Comparison of ENCODE assay signal across 18 cellular contexts in the genomic region with DNA sequence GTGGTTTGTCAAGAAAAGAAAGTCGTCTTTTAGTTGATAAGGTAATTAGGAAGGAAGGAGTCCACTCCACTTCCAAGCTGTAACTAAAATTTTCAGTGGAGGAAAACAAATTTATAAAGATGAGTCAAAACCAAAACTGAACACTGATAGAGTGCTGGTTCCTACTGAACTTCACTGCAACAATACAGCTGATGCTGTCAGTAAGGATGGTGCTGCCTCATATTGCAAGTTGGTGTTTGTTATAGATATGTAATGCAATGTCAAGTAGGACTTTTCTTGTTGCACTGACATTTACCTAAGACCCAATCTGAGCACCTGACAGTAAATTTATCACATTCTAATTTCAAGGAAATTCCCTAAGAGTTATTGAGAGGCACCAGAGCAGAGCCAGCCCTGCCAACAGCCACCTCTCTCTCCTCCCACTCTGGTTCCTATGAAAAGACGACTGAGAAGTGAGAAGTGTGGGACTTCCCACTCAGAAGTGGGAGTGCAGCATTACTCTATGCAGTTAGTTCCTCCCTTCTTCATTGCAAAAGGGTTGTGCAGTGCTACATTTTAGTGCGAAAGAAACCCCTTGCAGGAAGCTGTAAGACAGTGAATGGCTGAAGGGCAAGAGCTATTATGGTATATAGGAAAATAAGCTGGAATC.
"Had no signal": no experiment of that assay in that cellular context is flagged by ENCODE, and none has a peak within 500 bp of the region (broad histone marks: within the 10 kb centered on the region; RNA-seq: fewer than 3 reads in every experiment).

No MANE protein-coding gene starts in this region.

- H3K27ac ChIP-seq: breast epithelium, heart right ventricle, suprapubic skin had no signal

- H3K4me1 Mint-ChIP-seq: activated naive CD8-positive, alpha-beta T cell treated with anti-CD3 and anti-CD28 coated beads, Interleukin-2, amount 50 U/mL, for 24 hours; activated T-helper 17 cell treated with anti-CD3 and anti-CD28 coated beads, Interleukin-2, amount 50 U/mL, for 72 hours; naive B cell had no signal

- H3K36me3 ChIP-seq: ascending aorta, breast epithelium, gastrocnemius medialis, heart right ventricle, suprapubic skin had no signal

- ATAC-seq: activated CD4-positive, CD25-positive, alpha-beta regulatory T cell treated with anti-CD3 and anti-CD28 coated beads, Interleukin-2, amount 50 U/mL, for 24 hours; activated naive CD8-positive, alpha-beta T cell treated with anti-CD3 and anti-CD28 coated beads, Interleukin-2, amount 50 U/mL, for 24 hours; activated T-helper 17 cell treated with anti-CD3 and anti-CD28 coated beads, Interleukin-2, amount 50 U/mL, for 72 hours; gastrocnemius medialis; heart right ventricle; stimulated activated naive CD8-positive, alpha-beta T cell treated with anti-CD3 and anti-CD28 coated beads, Interleukin-15, Interleukin-2, amounts not matched to agents 100 U/mL and 50 U/mL, for 24 hours had no signal

- H3K4me3 Mint-ChIP-seq: activated naive CD4-positive, alpha-beta T cell treated with anti-CD3 and anti-CD28 coated beads for 36 hours; activated naive CD8-positive, alpha-beta T cell treated with anti-CD3 and anti-CD28 coated beads, Interleukin-2, amount 50 U/mL, for 24 hours; activated T-helper 17 cell treated with anti-CD3 and anti-CD28 coated beads, Interleukin-2, amount 50 U/mL, for 72 hours; naive B cell had no signal

- H3K9me3 ChIP-seq: ascending aorta, breast epithelium, gastrocnemius medialis, heart right ventricle, suprapubic skin had no signal

- H3K27me3 ChIP-seq: ascending aorta, breast epithelium, gastrocnemius medialis, heart right ventricle, suprapubic skin had no signal

- H3K9me3 Mint-ChIP-seq: activated naive CD4-positive, alpha-beta T cell treated with anti-CD3 and anti-CD28 coated beads for 36 hours; activated naive CD8-positive, alpha-beta T cell treated with anti-CD3 and anti-CD28 coated beads, Interleukin-2, amount 50 U/mL, for 24 hours; activated T-helper 17 cell treated with anti-CD3 and anti-CD28 coated beads, Interleukin-2, amount 50 U/mL, for 72 hours had no signal

- H3K27ac Mint-ChIP-seq: activated naive CD4-positive, alpha-beta T cell treated with anti-CD3 and anti-CD28 coated beads for 36 hours; activated naive CD8-positive, alpha-beta T cell treated with anti-CD3 and anti-CD28 coated beads, Interleukin-2, amount 50 U/mL, for 24 hours; activated T-helper 17 cell treated with anti-CD3 and anti-CD28 coated beads, Interleukin-2, amount 50 U/mL, for 72 hours; naive B cell had no signal

- H3K4me3 ChIP-seq: ascending aorta, breast epithelium, gastrocnemius medialis, heart right ventricle, suprapubic skin had no signal

- DNase-seq: activated CD4-positive, alpha-beta T cell treated with anti-CD3 and anti-CD28 coated beads, Interleukin-2, amount 50 U/mL, for 1 hour; activated naive CD4-positive, alpha-beta T cell treated with anti-CD3 and anti-CD28 coated beads for 36 hours; activated naive CD8-positive, alpha-beta T cell treated with anti-CD3 and anti-CD28 coated beads, Interleukin-2, amount 50 U/mL, for 24 hours; cerebellar nuclear complex; effector memory CD4-positive, alpha-beta T cell; gastrocnemius medialis; heart right ventricle; islet precursor cell; midbrain; naive B cell; stimulated activated CD4-positive, alpha-beta T cell treated with anti-CD3 and anti-CD28 coated beads, Interleukin-4, amount 100 ng/mL, for 1 hour; stimulated activated naive CD8-positive, alpha-beta T cell treated with anti-CD3 and anti-CD28 coated beads, Interleukin-15, Interleukin-2, amounts not matched to agents 100 U/mL and 50 U/mL, for 24 hours; trophoblast cell had no signal

- H3K27me3 Mint-ChIP-seq: activated naive CD8-positive, alpha-beta T cell treated with anti-CD3 and anti-CD28 coated beads, Interleukin-2, amount 50 U/mL, for 24 hours; activated T-helper 17 cell treated with anti-CD3 and anti-CD28 coated beads, Interleukin-2, amount 50 U/mL, for 72 hours; naive B cell had no signal

- H3K4me1 ChIP-seq: breast epithelium, suprapubic skin had no signal

- H3K36me3 Mint-ChIP-seq: naive B cell had no signal
